ENCODE assay signal across 32 cellular contexts in genomic region chr9:80292231-80292630, GRCh38.
"Had no signal": no experiment of that assay in that cellular context is flagged by ENCODE, and none has a peak within 500 bp of the region (broad histone marks: within the 10 kb centered on the region; RNA-seq: fewer than 3 reads in every experiment).

No MANE protein-coding gene starts in this region.

- H3K27me3 ChIP-seq: adrenal gland, body of pancreas, brain microvascular endothelial cell, breast epithelium had no signal

- H3K27ac ChIP-seq: adrenal gland, body of pancreas, brain microvascular endothelial cell, breast epithelium, VCaP had no signal

- H3K4me3 ChIP-seq: adrenal gland, body of pancreas, breast epithelium had no signal

- H3K4me1 ChIP-seq: adrenal gland, body of pancreas, breast epithelium had no signal

- DNase-seq: activated B cell treated with CpG ODN at 0.5 μM for 24 hours; activated CD4-positive, alpha-beta memory T cell treated with anti-CD3 and anti-CD28 coated beads for 36 hours; activated CD4-positive, alpha-beta T cell treated with anti-CD3 and anti-CD28 coated beads for 4 hours; activated CD4-positive, alpha-beta T cell treated with anti-CD3 and anti-CD28 coated beads, Interleukin-2, amount 10 ng/mL, durations not matched to agents 24 days and 14 days; activated CD4-positive, alpha-beta T cell treated with anti-CD3 and anti-CD28 coated beads, Interleukin-2, amount 50 U/mL, for 1 hour; activated CD4-positive, alpha-beta T cell treated with anti-CD3 and anti-CD28 coated beads, Interleukin-2, amount 50 U/mL, for 4 hours; activated CD4-positive, CD25-positive, alpha-beta regulatory T cell treated with anti-CD3 and anti-CD28 coated beads, Interleukin-2, amount 50 U/mL, for 72 hours; activated CD8-positive, alpha-beta memory T cell treated with anti-CD3 and anti-CD28 coated beads, Interleukin-2, amount 50 U/mL, for 4 hours; activated CD8-positive, alpha-beta T cell treated with anti-CD3 and anti-CD28 coated beads for 36 hours; activated effector memory CD4-positive, alpha-beta T cell treated with anti-CD3 and anti-CD28 coated beads, Interleukin-2, amount 50 U/mL, for 16 hours; activated gamma-delta T cell treated with Interleukin-2 at 50 U/mL for 16 hours; activated naive CD4-positive, alpha-beta T cell; activated naive CD4-positive, alpha-beta T cell treated with anti-CD3 and anti-CD28 coated beads for 36 hours; activated naive CD4-positive, alpha-beta T cell treated with anti-CD3 and anti-CD28 coated beads, Interleukin-2, amount 50 U/mL, for 16 hours; activated naive CD8-positive, alpha-beta T cell treated with anti-CD3 and anti-CD28 coated beads for 36 hours; activated T-cell treated with anti-CD3 and anti-CD28 coated beads for 4 hours; activated T-cell treated with anti-CD3 and anti-CD28 coated beads, Interleukin-2, amount 50 U/mL, for 1 hour; activated T-cell treated with anti-CD3 and anti-CD28 coated beads, Interleukin-2, amount 50 U/mL, for 4 hours; activated T-cell treated with anti-CD3 and anti-CD28 coated beads, Interleukin-2, amount 50 U/mL, for 72 hours; adrenal gland; amniotic stem cell; aorta; body of pancreas; brain microvascular endothelial cell; central memory CD4-positive, alpha-beta T cell; T-helper 1 cell; T-helper 2 cell; T-helper 9 cell had no signal

- H3K9me3 ChIP-seq: adrenal gland, body of pancreas, breast epithelium had no signal

- FAIRE-seq: astrocyte, TTC549 had no signal

- H3K36me3 ChIP-seq: adrenal gland, brain microvascular endothelial cell, breast epithelium had no signal
